ENCODE assay signal across 23 cellular contexts in the genomic region with DNA sequence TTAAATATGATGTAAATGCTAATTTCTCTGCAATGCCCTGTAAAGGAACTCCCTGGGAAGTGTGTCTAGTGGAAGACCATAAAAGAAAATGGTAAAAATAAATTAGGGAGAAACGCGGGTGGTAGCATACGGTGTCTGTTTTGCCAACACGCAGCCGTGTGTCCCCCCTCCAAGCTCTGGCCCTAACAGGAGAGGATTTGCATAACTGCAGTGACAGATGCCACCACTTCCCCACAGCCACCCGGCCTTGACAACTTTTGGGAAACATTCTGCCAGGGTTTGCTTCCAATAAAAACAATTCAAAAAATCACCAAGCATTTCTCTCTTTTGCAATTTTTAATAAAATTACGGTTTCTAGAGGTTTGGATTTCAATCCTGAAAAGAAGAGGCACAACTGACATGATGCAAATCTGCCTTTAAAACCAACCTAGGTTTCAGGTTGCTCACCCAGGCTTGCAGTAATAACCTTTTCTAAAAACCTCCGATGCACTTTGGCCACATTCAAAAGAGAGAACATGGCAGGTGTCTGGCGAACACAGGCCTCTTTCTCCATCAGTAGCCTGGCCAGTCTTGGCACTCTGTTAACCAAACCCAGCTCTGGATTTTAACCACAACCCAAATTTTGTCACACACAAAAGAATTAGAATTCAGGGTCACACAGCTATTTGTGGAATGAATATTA. TPM values are rescaled to one million over a fixed set of nuclear protein-coding genes. Genes with fewer than 3 reads are reported as not detected.
DNase-seq lines count a peak whose midpoint lies in the region; ATAC-seq, FAIRE-seq and TF ChIP-seq lines count a peak whose summit lies in the region.
"Had no signal": no experiment of that assay in that cellular context is flagged by ENCODE, and none has a peak within 500 bp of the region (broad histone marks: within the 10 kb centered on the region; RNA-seq: fewer than 3 reads in every experiment).

No MANE protein-coding gene starts in this region.

- H3K27me3 ChIP-seq in GM12878 (replicated peaks in 1 of 2; ENCODE audit: control insufficient read depth in 2 of 2, insufficient read depth in 2 of 2, low read length in 1 of 2), result peaks cover 5 to 6% of the 10 kb centered on the region in 2 experiments; a peak in 2 of 4 replicates
- H3K27me3 ChIP-seq in parathyroid adenoma (ENCODE audit: control insufficient read depth, insufficient read depth, low read length), result no peaks in the 10 kb centered on the region
- H3K27me3 ChIP-seq: Peyer's patch had no signal

- in situ Hi-C loops in GM12878 (cut with MboI), result loop anchor here (25.0 kb wide), 1 partner anchor 343 kb away; no protein-coding TSS in a partner anchor

- TF ChIP-seq EP300 in GM12878 (IDR thresholded peaks at IDR 0.05; ENCODE audit: borderline replicate concordance in 1 of 2, control insufficient read depth in 1 of 2, low read depth in 2 of 2, low read length in 2 of 2), result no peak

- no peaks in the 10 kb centered on the region for H3K79me2 ChIP-seq in GM12878 (ENCODE audit: control insufficient read depth, insufficient read depth, low read length)
- peaks cover 8% of the 10 kb centered on the region for H3K79me2 ChIP-seq in parathyroid adenoma

- intact Hi-C loops in GM12878 (cut with micrococcal nuclease; ENCODE audit: unreplicated experiment), result no loop called here
- intact Hi-C loops in MCF 10A (cut with micrococcal nuclease), result no loop called here
- intact Hi-C loops in activated CD4-positive, alpha-beta T cell treated with anti-CD3 and anti-CD28 coated beads, Interleukin-2, amount 10 ng/mL, durations not matched to agents 24 days and 14 days (cut with micrococcal nuclease), result no loop called here

- H3K36me3 Mint-ChIP-seq in MCF 10A (ENCODE audit: insufficient read depth, unreplicated experiment), result no peaks in the 10 kb centered on the region
- no peaks in the 10 kb centered on the region for H3K36me3 Mint-ChIP-seq in activated CD4-positive, alpha-beta T cell treated with anti-CD3 and anti-CD28 coated beads, Interleukin-2, amount 10 ng/mL, durations not matched to agents 24 days and 14 days (ENCODE audit: low read depth)

- no peak for TF ChIP-seq POLR2A in GM12878 (IDR thresholded peaks at IDR 0.05; ENCODE audit: low read depth, low read length)

- no peak for TF ChIP-seq CTCF in GM12878 (IDR thresholded peaks at IDR 0.05 in 2 of 3, conservative IDR thresholded peaks at IDR 0.05 in 1 of 3; ENCODE audit: control insufficient read depth in 2 of 3, extremely low read depth in 1 of 3, insufficient read depth in 1 of 3, low read depth in 3 of 3, low read length in 3 of 3)
- no peak for TF ChIP-seq CTCF in parathyroid adenoma (IDR thresholded peaks at IDR 0.05)
- TF ChIP-seq CTCF in MCF 10A (IDR thresholded peaks at IDR 0.05; ENCODE audit: unreplicated experiment), result no peak

- no peaks in the 10 kb centered on the region for H3K4me1 ChIP-seq in GM12878 (ENCODE audit: control insufficient read depth, insufficient read depth, low read length)
- H3K4me1 ChIP-seq in parathyroid adenoma, result peaks cover 37% of the 10 kb centered on the region
- H3K4me1 ChIP-seq: Peyer's patch had no signal

- RAD21 ChIA-PET in GM12878 (lab: Charles Lee; ENCODE audit: unreplicated experiment), result no interaction called here

- no peak overlapping the region for H3K27ac Mint-ChIP-seq in MCF 10A (ENCODE audit: low read depth, unreplicated experiment)
- H3K27ac Mint-ChIP-seq in activated CD4-positive, alpha-beta T cell treated with anti-CD3 and anti-CD28 coated beads, Interleukin-2, amount 10 ng/mL, durations not matched to agents 24 days and 14 days, result no peak overlapping the region
- H3K27ac Mint-ChIP-seq: HFFc6 had no signal

- no peaks in the 10 kb centered on the region for H3K36me3 ChIP-seq in GM12878 (ENCODE audit: control insufficient read depth in 2 of 2, insufficient read depth in 2 of 2, low read length in 1 of 2)
- no peaks in the 10 kb centered on the region for H3K36me3 ChIP-seq in parathyroid adenoma (ENCODE audit: control insufficient read depth, insufficient read depth, low read length)
- H3K36me3 ChIP-seq: Peyer's patch had no signal

- FAIRE-seq in GM12878 (lab: Jason Lieb, UNC), result no peak
- FAIRE-seq: GM19239 had no signal

- TF ChIP-seq RAD21 in GM12878 (IDR thresholded peaks at IDR 0.05; ENCODE audit: insufficient read depth, low read depth, low read length), result no peak

- WGBS in GM12878 (ENCODE audit: insufficient coverage, insufficient replicate concordance, low lambda C conversion rate, missing lambda C conversion rate), result 13% methylated on average over 9 of the region's 9 CpGs

- no peak for ATAC-seq in GM12878
- ATAC-seq: SK-N-SH treated with all-trans-retinoic acid at 6 μM for 48 hours had no signal

- H3K9ac ChIP-seq in GM12878 (ENCODE audit: control insufficient read depth, insufficient read depth, low read length), result no peak overlapping the region
- no peak overlapping the region for H3K9ac ChIP-seq in parathyroid adenoma

- DNase-seq in DMS 273 (lab: John Stamatoyannopoulos, UW; ENCODE audit: unreplicated experiment) (peak; percentile 46), DMS 273 treated with DMSO at 0.1 percent for 48 hours (lab: John Stamatoyannopoulos, UW) (no peak), NCI-H1694 treated with DMSO at 0.1 percent for 48 hours (lab: John Stamatoyannopoulos, UW) (peak; percentile 39), GM12878 (ENCODE audit: low read depth, low spot score) (no peak), MCF 10A (ENCODE audit: unreplicated experiment) (no peak), dermis blood vessel endothelial cell (no peak)
- no peak for DNase-seq in activated CD4-positive, alpha-beta T cell treated with anti-CD3 and anti-CD28 coated beads, Interleukin-2, amount 10 ng/mL, durations not matched to agents 24 days and 14 days
- DNase-seq: DMS153; EL; HFFc6; KG1; NCI-H1092; NCI-H2107; NCI-H2227 treated with DMSO at 0.1 percent for 48 hours; NCI-H69; NK-92 treated with Interleukin-12 subunit alpha and Interleukin-12 subunit beta, amount 100 ng/mL, for 24 hours; Peyer's patch; SHP77 had no signal

- H3K9me3 ChIP-seq in GM12878 (replicated peaks; ENCODE audit: control insufficient read depth, insufficient read depth, low read length), result no peaks in the 10 kb centered on the region
- no peaks in the 10 kb centered on the region for H3K9me3 ChIP-seq in parathyroid adenoma (ENCODE audit: control insufficient read depth, low read length)
- H3K9me3 ChIP-seq: Peyer's patch had no signal

- no peaks in the 10 kb centered on the region for H3K9me3 Mint-ChIP-seq in MCF 10A (ENCODE audit: unreplicated experiment)
- H3K9me3 Mint-ChIP-seq in activated CD4-positive, alpha-beta T cell treated with anti-CD3 and anti-CD28 coated beads, Interleukin-2, amount 10 ng/mL, durations not matched to agents 24 days and 14 days, result no peaks in the 10 kb centered on the region
- H3K9me3 Mint-ChIP-seq: HFFc6 had no signal

- peaks cover 14% of the 10 kb centered on the region for H3K27me3 Mint-ChIP-seq in MCF 10A (ENCODE audit: insufficient read depth, unreplicated experiment)
- peaks cover 10% of the 10 kb centered on the region for H3K27me3 Mint-ChIP-seq in activated CD4-positive, alpha-beta T cell treated with anti-CD3 and anti-CD28 coated beads, Interleukin-2, amount 10 ng/mL, durations not matched to agents 24 days and 14 days

- no peak overlapping the region for H3K4me3 ChIP-seq in GM12878
- no peak overlapping the region for H3K4me3 ChIP-seq in parathyroid adenoma (ENCODE audit: low read depth, low read length)
- H3K4me3 ChIP-seq: Peyer's patch had no signal

- no peaks in the 10 kb centered on the region for H3K4me1 Mint-ChIP-seq in MCF 10A (ENCODE audit: insufficient read depth, unreplicated experiment)
- H3K4me1 Mint-ChIP-seq in activated CD4-positive, alpha-beta T cell treated with anti-CD3 and anti-CD28 coated beads, Interleukin-2, amount 10 ng/mL, durations not matched to agents 24 days and 14 days, result no peaks in the 10 kb centered on the region

- BruUV-seq in GM12878 (replicated peaks; lab: Mats Ljungman, UMichigan) (no TSS peak), MCF 10A (replicated peaks; lab: Mats Ljungman, UMichigan) (no TSS peak)

- no peak overlapping the region for H3K4me2 ChIP-seq in GM12878 (ENCODE audit: control insufficient read depth, insufficient read depth)
- H3K4me2 ChIP-seq in parathyroid adenoma (ENCODE audit: low read length), result no peak overlapping the region

- SMC1A ChIA-PET in GM12878 (lab: Charles Lee; ENCODE audit: uncharacterized antibody, unreplicated experiment), result interaction anchor here (1.0 kb wide), 1 partner anchor 21 kb away, joined by 3 read pairs; no protein-coding TSS in a partner anchor

- H3K4me3 Mint-ChIP-seq in MCF 10A (ENCODE audit: unreplicated experiment), result no peak overlapping the region
- no peak overlapping the region for H3K4me3 Mint-ChIP-seq in activated CD4-positive, alpha-beta T cell treated with anti-CD3 and anti-CD28 coated beads, Interleukin-2, amount 10 ng/mL, durations not matched to agents 24 days and 14 days
- H3K4me3 Mint-ChIP-seq: HFFc6 had no signal

- H2AFZ ChIP-seq in GM12878 (ENCODE audit: control insufficient read depth, low read depth, low read length), result no peak overlapping the region
- H2AFZ ChIP-seq in parathyroid adenoma, result peak overlapping the region; percentile 39

- POLR2A ChIA-PET in GM12878 (lab: Charles Lee) (no interaction called here), MCF 10A (lab: Yijun Ruan, JAX) (no interaction called here)

- H3K27ac ChIP-seq in GM12878 (ENCODE audit: control insufficient read depth, insufficient read depth) (no peak overlapping the region), parathyroid adenoma (no peak overlapping the region)
- H3K27ac ChIP-seq: 22Rv1, C4-2B, Peyer's patch had no signal

- CTCF ChIA-PET in GM12878 (lab: Yijun Ruan, JAX) (interaction anchor here (0.7 to 3.5 kb wide), 3 partner anchors 28 to 452 kb away, joined by 4 to 17 read pairs (median 4); no protein-coding TSS in a partner anchor), MCF 10A (lab: Yijun Ruan, JAX) (interaction anchor here (0.5 to 1.7 kb wide), 5 partner anchors 11 to 1560 kb away, joined by 3 to 7 read pairs (median 3); no protein-coding TSS in a partner anchor)

- no peaks in the 10 kb centered on the region for H4K20me1 ChIP-seq in GM12878 (ENCODE audit: control insufficient read depth, insufficient read depth)

RNA-seq across cellular contexts. Expression of a gene that starts 55.6 kb away (rescaled TPM):
- 0.17 TPM in 1 of 2 replicates, not detected in the other for total RNA-seq in GM12878 (2013; cell fraction: nucleolus; rRNA removed)
- total RNA-seq in GM12878 (2014; rRNA removed) (not detected in 2 replicates), GM12878 (2014; rRNA removed; fragmentation: Illumina TruSeq; extraction: Trizol) (not detected in 2 replicates), GM12878 (2021) (not detected in 2 replicates), MCF 10A (2022) (15.9 and 19.7 TPM in 2 replicates), dermis blood vessel endothelial cell (3.4 and 5.9 TPM in 2 replicates)
- polyA plus RNA-seq in GM12878 (2011; ENCODE audit: low read depth), result not detected
- polyA plus RNA-seq in GM12878 (2011; rRNA removed) (0.01 TPM in 1 of 2 replicates, not detected in the other), GM12878 (2014; fragmentation: Illumina TruSeq; extraction: Trizol) (0.01 TPM in 1 of 2 replicates, not detected in the other), GM12878 (2014; fragmentation: Nextera tagmentation; extraction: Ambion mirVana) (not detected), GM12878 (2014; rRNA removed) (not detected in 2 replicates), GM12878 (2016; fragmentation: Nextera tagmentation; extraction: Ambion mirVana) (under 1 TPM in 1 of 2 experiments, not detected in 1; 0.08 TPM)
- not detected in 2 replicates for polyA plus RNA-seq in GM12878 (2011; cell fraction: cytosol; rRNA removed)
- polyA plus RNA-seq in GM12878 (2011; cell fraction: nucleus; rRNA removed), result 0.03 TPM in 1 of 2 replicates, not detected in the other
- polyA plus RNA-seq in GM12878 (2012), result 0.03 TPM in 1 of 2 replicates, not detected in the other
- 0.10 TPM in 1 of 2 replicates, not detected in the other for polyA minus RNA-seq in GM12878 (2011; rRNA and poly(A)+ RNA removed)
- not detected in 2 replicates for polyA minus RNA-seq in GM12878 (2011; cell fraction: cytosol; rRNA and poly(A)+ RNA removed)
- 0.10 TPM in 1 of 2 replicates, not detected in the other for polyA minus RNA-seq in GM12878 (2011; cell fraction: nucleus; rRNA and poly(A)+ RNA removed)
- total RNA-seq in activated CD4-positive, alpha-beta T cell treated with anti-CD3 and anti-CD28 coated beads, Interleukin-2, amount 10 ng/mL, durations not matched to agents 24 days and 14 days, result 0.93 and 1.2 TPM in 2 replicates

Comparison
In these comparisons a context has a peak if more than half of its experiments do, and no peak if none do; other contexts are left out.
1. DNase-seq: peak in DMS 273 (single experiment) and NCI-H1694 treated with DMSO at 0.1 percent for 48 hours (single experiment); none in DMS 273 treated with DMSO at 0.1 percent for 48 hours (single experiment), GM12878 (single experiment), MCF 10A (single experiment), activated CD4-positive, alpha-beta T cell treated with anti-CD3 and anti-CD28 coated beads, Interleukin-2, amount 10 ng/mL, durations not matched to agents 24 days and 14 days (single experiment) and dermis blood vessel endothelial cell (single experiment).